28 cellular contexts compared by ENCODE assay signal in the genomic region with DNA sequence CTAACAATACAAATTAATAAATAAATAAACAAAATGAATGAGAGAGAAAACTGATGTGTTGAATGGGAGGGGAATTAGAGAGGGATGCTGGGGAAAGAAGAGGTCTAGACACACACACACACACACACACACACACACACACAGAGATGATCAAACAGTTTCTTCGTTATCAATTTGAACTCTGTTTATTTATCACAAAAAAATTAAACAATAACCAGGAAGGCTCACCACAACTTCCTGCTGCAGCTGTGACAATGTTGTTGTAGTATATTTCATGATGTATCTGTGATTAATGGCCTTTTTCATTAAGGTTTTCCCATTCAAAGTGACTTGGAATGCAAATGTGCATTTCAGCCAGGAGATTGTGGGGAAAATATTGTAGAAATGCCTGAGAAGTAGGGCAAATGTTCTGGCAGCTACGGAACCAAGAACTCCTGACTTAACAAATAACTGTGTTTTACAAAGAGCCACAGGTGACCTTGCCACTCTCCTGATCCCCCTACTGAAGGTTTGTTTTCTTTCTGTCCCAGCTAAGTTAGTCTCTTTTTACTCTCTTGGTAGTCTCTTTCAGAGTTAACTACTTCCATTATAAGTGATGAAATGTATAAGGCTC. TPM values are rescaled to one million over a fixed set of nuclear protein-coding genes. Genes with fewer than 3 reads are reported as not detected.
"Had no signal": no experiment of that assay in that cellular context is flagged by ENCODE, and none has a peak within 500 bp of the region (broad histone marks: within the 10 kb centered on the region; RNA-seq: fewer than 3 reads in every experiment).

No MANE protein-coding gene starts in this region.

- H3K27ac ChIP-seq: brain microvascular endothelial cell, foreskin keratinocyte, left ventricle myocardium inferior, neutrophil, psoas muscle, skin epidermis, tibial artery had no signal

- ATAC-seq: foreskin keratinocyte; psoas muscle; right cardiac atrium; stimulated activated effector memory CD8-positive, alpha-beta T cell treated with anti-CD3 and anti-CD28 coated beads, Interleukin-12 subunit alpha, Interleukin-12 subunit beta, amount 100 ng/mL, for 72 hours; stimulated activated naive CD8-positive, alpha-beta T cell treated with anti-CD3 and anti-CD28 coated beads, Interleukin-15, amount 100 ng/mL, for 72 hours; T-cell; WTC11 had no signal

- H3K4me3 Mint-ChIP-seq: activated naive CD8-positive, alpha-beta T cell treated with anti-CD3 and anti-CD28 coated beads for 36 hours; nephron; stimulated activated effector memory CD8-positive, alpha-beta T cell treated with anti-CD3 and anti-CD28 coated beads, Interleukin-12 subunit alpha, Interleukin-12 subunit beta, amount 100 ng/mL, for 72 hours; stimulated activated naive CD8-positive, alpha-beta T cell treated with anti-CD3 and anti-CD28 coated beads, Interleukin-15, amount 100 ng/mL, for 72 hours; T-cell; WTC11 had no signal

- H3K4me1 Mint-ChIP-seq: activated naive CD8-positive, alpha-beta T cell treated with anti-CD3 and anti-CD28 coated beads for 36 hours; nephron; stimulated activated effector memory CD8-positive, alpha-beta T cell treated with anti-CD3 and anti-CD28 coated beads, Interleukin-12 subunit alpha, Interleukin-12 subunit beta, amount 100 ng/mL, for 72 hours; stimulated activated naive CD8-positive, alpha-beta T cell treated with anti-CD3 and anti-CD28 coated beads, Interleukin-15, amount 100 ng/mL, for 72 hours had no signal

- H3K27me3 ChIP-seq: brain microvascular endothelial cell, foreskin keratinocyte, neutrophil, ovary, tibial artery had no signal

- H3K9me3 Mint-ChIP-seq: activated naive CD8-positive, alpha-beta T cell treated with anti-CD3 and anti-CD28 coated beads for 36 hours; nephron; stimulated activated effector memory CD8-positive, alpha-beta T cell treated with anti-CD3 and anti-CD28 coated beads, Interleukin-12 subunit alpha, Interleukin-12 subunit beta, amount 100 ng/mL, for 72 hours; stimulated activated naive CD8-positive, alpha-beta T cell treated with anti-CD3 and anti-CD28 coated beads, Interleukin-15, amount 100 ng/mL, for 72 hours; T-cell; WTC11 had no signal

- H3K4me1 ChIP-seq: foreskin keratinocyte, left ventricle myocardium inferior, psoas muscle, tibial artery had no signal

- H3K36me3 ChIP-seq: brain microvascular endothelial cell, left ventricle myocardium inferior, neutrophil, ovary, tibial artery had no signal

- FAIRE-seq: kidney, TTC549 had no signal

- H3K4me3 ChIP-seq: left ventricle myocardium inferior, ovary, psoas muscle, skin epidermis, tibial artery had no signal

- H3K27ac Mint-ChIP-seq: activated naive CD8-positive, alpha-beta T cell treated with anti-CD3 and anti-CD28 coated beads for 36 hours; nephron; stimulated activated effector memory CD8-positive, alpha-beta T cell treated with anti-CD3 and anti-CD28 coated beads, Interleukin-12 subunit alpha, Interleukin-12 subunit beta, amount 100 ng/mL, for 72 hours; T-cell; WTC11 had no signal

- H3K9me3 ChIP-seq: left ventricle myocardium inferior, neutrophil, ovary, psoas muscle, tibial artery had no signal

- DNase-seq: activated CD8-positive, alpha-beta memory T cell treated with anti-CD3 and anti-CD28 coated beads for 24 hours; activated naive CD4-positive, alpha-beta T cell treated with Interleukin-2 at 50 U/mL for 16 hours; activated naive CD8-positive, alpha-beta T cell treated with anti-CD3 and anti-CD28 coated beads for 36 hours; activated T-cell treated with anti-CD3 and anti-CD28 coated beads, Interleukin-2, amount 50 U/mL, for 48 hours; brain microvascular endothelial cell; caudate nucleus; dermis blood vessel endothelial cell; effector CD8-positive, alpha-beta T cell; foreskin keratinocyte; kidney; left ventricle myocardium inferior; ovary; psoas muscle; right cardiac atrium; stimulated activated CD4-positive, alpha-beta T cell treated with anti-CD3 and anti-CD28 coated beads, Interleukin-2, amount 100 ng/mL, for 24 hours; stimulated activated naive CD8-positive, alpha-beta T cell treated with anti-CD3 and anti-CD28 coated beads, Interleukin-15, amount 100 ng/mL, for 72 hours; T-cell; tibial artery had no signal

- H3K36me3 Mint-ChIP-seq: activated naive CD8-positive, alpha-beta T cell treated with anti-CD3 and anti-CD28 coated beads for 36 hours; stimulated activated effector memory CD8-positive, alpha-beta T cell treated with anti-CD3 and anti-CD28 coated beads, Interleukin-12 subunit alpha, Interleukin-12 subunit beta, amount 100 ng/mL, for 72 hours; T-cell; WTC11 had no signal

- H3K27me3 Mint-ChIP-seq: activated naive CD8-positive, alpha-beta T cell treated with anti-CD3 and anti-CD28 coated beads for 36 hours; stimulated activated naive CD8-positive, alpha-beta T cell treated with anti-CD3 and anti-CD28 coated beads, Interleukin-15, amount 100 ng/mL, for 72 hours had no signal

RNA-seq across cellular contexts. Expression of gene C2orf80, which starts 23.8 kb away (rescaled TPM):
- total RNA-seq: activated naive CD8-positive, alpha-beta T cell treated with anti-CD3 and anti-CD28 coated beads for 36 hours; dermis blood vessel endothelial cell; foreskin keratinocyte; glomerular endothelial cell; kidney; left ventricle myocardium inferior; lung microvascular endothelial cell; ovary; psoas muscle; right cardiac atrium; T-cell; ureter had no signal
- polyA plus RNA-seq: esophagus, foreskin keratinocyte, ovary, right cardiac atrium had no signal

RNA-seq across cellular contexts. Expression of gene CRYGA, which starts 50.2 kb away (rescaled TPM):
- total RNA-seq: activated naive CD8-positive, alpha-beta T cell treated with anti-CD3 and anti-CD28 coated beads for 36 hours; dermis blood vessel endothelial cell; foreskin keratinocyte; glomerular endothelial cell; kidney; left ventricle myocardium inferior; lung microvascular endothelial cell; ovary; psoas muscle; right cardiac atrium; T-cell; ureter; WTC11 had no signal
- polyA plus RNA-seq: esophagus, foreskin keratinocyte, ovary, psoas muscle, right cardiac atrium had no signal
